In genomic region chr22:50548046-50548912, GRCh38 we compare ENCODE assay signal across 9 cellular contexts. TPM values are rescaled to one million over a fixed set of nuclear protein-coding genes. Genes with fewer than 3 reads are reported as not detected.
DNase-seq lines count a peak whose midpoint lies in the region; TF ChIP-seq lines count a peak whose summit lies in the region.
"Had no signal": no experiment of that assay in that cellular context is flagged by ENCODE, and none has a peak within 500 bp of the region (broad histone marks: within the 10 kb centered on the region; RNA-seq: fewer than 3 reads in every experiment).

No MANE protein-coding gene starts in this region.

- H3K4me3 ChIP-seq in GM12875 (ENCODE audit: low read depth, low read length) = peak overlapping the region; percentile 56

- 0 out of 2 replicates have a peak, but pooled peaks have one; percentile 4 for TF ChIP-seq CTCF in GM12875 (IDR thresholded peaks at IDR 0.05; ENCODE audit: borderline replicate concordance, insufficient read depth, low read depth, low read length)

- DNase-seq in activated CD4-positive, alpha-beta T cell treated with anti-CD3 and anti-CD28 coated beads for 1 hour = peak; percentile 46
- peak; percentile 28 for DNase-seq in effector CD8-positive, alpha-beta T cell (lab: John Stamatoyannopoulos, UW)
- DNase-seq in stimulated activated CD4-positive, alpha-beta T cell treated with anti-CD3 and anti-CD28 coated beads, Interleukin-2, amount 100 ng/mL, for 24 hours = peak; percentile 63 to 66
- no peak for DNase-seq in HCEC 1CT
- DNase-seq in NCI-H146 (lab: John Stamatoyannopoulos, UW) = no peak
- no peak for DNase-seq in A172 (ENCODE audit: low spot score)
- no peak for DNase-seq in SW 1271 (lab: John Stamatoyannopoulos, UW)
- DNase-seq: cortex of kidney had no signal

RNA-seq across cellular contexts. Expression of gene KLHDC7B, which starts 2.6 kb away (rescaled TPM):
- 0.17 TPM in 1 of 2 replicates, not detected in the other for total RNA-seq in A172 (2014; rRNA removed; shearing (Covaris generic))

RNA-seq across cellular contexts. Expression of gene SYCE3, which starts 14.4 kb away (rescaled TPM):
- total RNA-seq in A172 (2014; rRNA removed; shearing (Covaris generic)) = 2.5 TPM in 1 of 2 replicates, not detected in the other

RNA-seq across cellular contexts. Expression of gene TYMP, which starts 18.5 kb away (rescaled TPM):
- 0.10 and 0.31 TPM in 2 replicates for total RNA-seq in A172 (2014; rRNA removed; shearing (Covaris generic))

RNA-seq across cellular contexts. Expression of gene SCO2, which starts 22.9 kb away (rescaled TPM):
- total RNA-seq in A172 (2014; rRNA removed; shearing (Covaris generic)) = 8.0 and 9.5 TPM in 2 replicates

RNA-seq across cellular contexts. Expression of gene CPT1B, which starts 29.9 kb away (rescaled TPM):
- total RNA-seq in A172 (2014; rRNA removed; shearing (Covaris generic)) = 6.4 and 13.8 TPM in 2 replicates

Comparison
In these comparisons a context has a peak if more than half of its experiments do, and no peak if none do; other contexts are left out.
1. DNase-seq: peak in activated CD4-positive, alpha-beta T cell treated with anti-CD3 and anti-CD28 coated beads for 1 hour (single experiment), effector CD8-positive, alpha-beta T cell (single experiment) and stimulated activated CD4-positive, alpha-beta T cell treated with anti-CD3 and anti-CD28 coated beads, Interleukin-2, amount 100 ng/mL, for 24 hours (2 of 2); none in HCEC 1CT (single experiment), NCI-H146 (single experiment), A172 (single experiment) and SW 1271 (0 of 2).